In the genomic region with DNA sequence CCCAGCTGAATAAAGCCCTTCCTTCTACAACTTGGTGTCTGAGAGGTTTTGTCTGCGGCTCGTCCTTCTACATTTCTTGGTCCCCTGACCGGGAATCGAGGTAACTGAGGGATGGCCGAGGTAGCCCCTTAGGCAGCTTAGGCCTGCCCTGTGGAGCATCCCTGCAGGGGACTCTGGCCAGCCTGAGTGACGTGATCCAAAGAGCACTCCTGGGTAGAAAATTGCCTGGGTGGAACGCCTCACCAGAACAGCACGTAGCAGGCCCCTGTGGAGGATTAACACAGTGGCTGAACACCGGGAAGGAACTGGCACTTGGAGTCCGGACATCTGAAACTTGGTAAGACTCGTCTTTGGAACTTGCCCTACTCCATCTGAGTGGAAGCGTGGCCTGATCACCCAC, we compare ENCODE assay signal across 7 cellular contexts.
DNase-seq lines count a peak whose midpoint lies in the region; ATAC-seq, FAIRE-seq and TF ChIP-seq lines count a peak whose summit lies in the region.
"Not testable (repeated sequence)": the region's sequence is repeated elsewhere in the genome, so short reads cannot be mapped to it uniquely, and the experiment has no call there.

No MANE protein-coding gene starts in this region.

- not testable (repeated sequence) for H3K27me3 Mint-ChIP-seq in GM23338 (ENCODE audit: insufficient read depth, low read depth, poor library complexity); endodermal cell (ENCODE audit: insufficient read depth); nephron progenitor cell (ENCODE audit: low read depth, poor library complexity)

- not testable (repeated sequence) for DNase-seq in GM23338 (ENCODE audit: low spot score); endodermal cell; kidney epithelial cell (ENCODE audit: low read depth); nephron progenitor cell
- DNase-seq in RCC 7860 (ENCODE audit: low spot score) (peak; percentile 78), renal cortical epithelial cell (ENCODE audit: low read depth) (peak; percentile 68)

- H3F3A ChIP-seq in GM23338 (replicated peaks; ENCODE audit: low read depth), result not testable (repeated sequence)

- 0 out of 2 replicates have a peak overlapping the region, but pooled peaks have one; percentile 80 for H2AFZ ChIP-seq in GM23338

- H3K9me3 Mint-ChIP-seq in GM23338, endodermal cell, nephron progenitor cell: not testable (repeated sequence)

- not testable (repeated sequence) for H3K9me3 ChIP-seq in endodermal cell (ENCODE audit: control insufficient read depth, low read length); liver (ENCODE audit: control insufficient read depth in 4 of 4, low read length in 3 of 4)

- not testable (repeated sequence) for H3K4me3 Mint-ChIP-seq in GM23338, endodermal cell, nephron progenitor cell

- not testable (repeated sequence) for TF ChIP-seq CTCF in GM23338 (conservative IDR thresholded peaks at IDR 0.05; ENCODE audit: low read depth in 2 of 2); endodermal cell (conservative IDR thresholded peaks at IDR 0.05); kidney epithelial cell (IDR thresholded peaks at IDR 0.05; ENCODE audit: insufficient read depth, low read length, poor library complexity, severe bottlenecking); liver (IDR thresholded peaks at IDR 0.05; ENCODE audit: low read depth, low read length, missing input control); nephron progenitor cell (IDR thresholded peaks at IDR 0.05)

- not testable (repeated sequence) for H3K27me3 ChIP-seq in GM23338 (ENCODE audit: insufficient read depth); endodermal cell (ENCODE audit: control insufficient read depth, insufficient read depth, low read length, poor library complexity, severe bottlenecking); kidney epithelial cell (ENCODE audit: control insufficient read depth, insufficient read depth, low read length); liver (ENCODE audit: control insufficient read depth in 4 of 4, insufficient read depth in 4 of 4, low read length in 3 of 4)

- H3K36me3 Mint-ChIP-seq in GM23338 (ENCODE audit: low read depth); endodermal cell (ENCODE audit: low read depth); nephron progenitor cell (ENCODE audit: low read depth): not testable (repeated sequence)

- H3K4me3 ChIP-seq in GM23338; endodermal cell (ENCODE audit: low read length): not testable (repeated sequence)
- H3K4me3 ChIP-seq in kidney epithelial cell (ENCODE audit: low read depth, low read length), result peak overlapping the region; percentile 30
- H3K4me3 ChIP-seq in liver (ENCODE audit: low read depth in 1 of 3, low read length in 3 of 3), result peak overlapping the region; percentile 23 to 75 (median 55)

- not testable (repeated sequence) for H3K27ac ChIP-seq in GM23338 (ENCODE audit: low read depth); endodermal cell (ENCODE audit: low read depth, low read length)
- peak overlapping the region; percentile 60 to 69 for H3K27ac ChIP-seq in liver (ENCODE audit: low read depth in 1 of 2, low read length in 2 of 2)

- H3K79me2 ChIP-seq in GM23338 (replicated peaks; ENCODE audit: insufficient read depth), result not testable (repeated sequence)

- H3K4me1 ChIP-seq in GM23338 (ENCODE audit: insufficient read depth); endodermal cell (ENCODE audit: control insufficient read depth, insufficient read depth, low read length); liver (ENCODE audit: control insufficient read depth in 4 of 4, insufficient read depth in 4 of 4, low read length in 3 of 4): not testable (repeated sequence)

- not testable (repeated sequence) for H3K4me2 ChIP-seq in GM23338

- H3K9ac ChIP-seq in endodermal cell (ENCODE audit: extremely low read depth, low read length, poor library complexity, severe bottlenecking), result not testable (repeated sequence)
- H3K9ac ChIP-seq in liver (ENCODE audit: low read depth in 1 of 2, low read length in 2 of 2), result peak overlapping the region in 1 of 2 donors; percentile 54

- H3K27ac Mint-ChIP-seq in GM23338, result not testable (repeated sequence)
- H3K27ac Mint-ChIP-seq in endodermal cell (peak overlapping the region; percentile 39), nephron progenitor cell (peak overlapping the region; percentile 94)

- ATAC-seq in GM23338, result not testable (repeated sequence)

- peaks cover 11% of the 10 kb centered on the region for H3K9me2 ChIP-seq in GM23338 (ENCODE audit: insufficient read depth)

- not testable (repeated sequence) for H3K4me1 Mint-ChIP-seq in GM23338, endodermal cell, nephron progenitor cell

- WGBS in endodermal cell (ENCODE audit: insufficient coverage in 1 of 2, insufficient read length in 1 of 2), 2 experiments, result 94 to 95% methylated on average over 6 to 12 of the region's 12 CpGs
- 85% methylated on average over 12 of the region's 12 CpGs for WGBS in liver

- TF ChIP-seq RAD21 in liver (IDR thresholded peaks at IDR 0.05), result not testable (repeated sequence)

- not testable (repeated sequence) for H4K20me1 ChIP-seq in GM23338 (replicated peaks; ENCODE audit: insufficient read depth)

- H3K36me3 ChIP-seq in GM23338 (ENCODE audit: insufficient read depth); endodermal cell (ENCODE audit: control insufficient read depth, insufficient read depth, low read length); kidney epithelial cell (ENCODE audit: control insufficient read depth, insufficient read depth, low read length); liver (ENCODE audit: control insufficient read depth in 4 of 4, insufficient read depth in 3 of 4, low read depth in 1 of 4, low read length in 3 of 4): not testable (repeated sequence)

- peak; percentile 83 for FAIRE-seq in RCC 7860 (lab: Jason Lieb, UNC)
